ENCODE assay signal across 15 cellular contexts in genomic region chr3:36923523-36923943, GRCh38. TPM values are rescaled to one million over a fixed set of nuclear protein-coding genes. Genes with fewer than 3 reads are reported as not detected.
A peak's percentile ranks its signal among the peaks of the same experiment; 100 is the strongest.
DNase-seq lines count a peak whose midpoint lies in the region; ATAC-seq and TF ChIP-seq lines count a peak whose summit lies in the region.
"Had no signal": no experiment of that assay in that cellular context is flagged by ENCODE, and none has a peak within 500 bp of the region (broad histone marks: within the 10 kb centered on the region; RNA-seq: fewer than 3 reads in every experiment).

No MANE protein-coding gene starts in this region.

- no peak for TF ChIP-seq EP300 in tibial nerve (IDR thresholded peaks at IDR 0.05)

- in situ Hi-C loops in astrocyte of the spinal cord (cut with HindIII; ENCODE audit: low sequenced_read_pairs): no loop called here

- no TSS peak for BruUV-seq in HCT116 (replicated peaks; lab: Mats Ljungman, UMichigan)

- peaks cover 4 to 20% (median 19%) of the 10 kb centered on the region in 3 donors for H3K4me1 Mint-ChIP-seq in CD8-positive, alpha-beta memory T cell
- H3K4me1 Mint-ChIP-seq in naive thymus-derived CD4-positive, alpha-beta T cell: peaks cover under 1 to 33% (median 24%) of the 10 kb centered on the region in 7 donors
- no peaks in the 10 kb centered on the region for H3K4me1 Mint-ChIP-seq in HFFc6 (ENCODE audit: low read depth)

- DNase-seq in CD8-positive, alpha-beta memory T cell: peak in 1 of 5 donors; percentile 12
- DNase-seq in HCT116 (ENCODE audit: low read depth, low spot score) (no peak), astrocyte of the spinal cord (ENCODE audit: low read depth, low spot score) (no peak), tibial nerve (ENCODE audit: low spot score in 2 of 2) (no peak), HFFc6 (no peak), anterior cingulate cortex (lab: John Stamatoyannopoulos, UW) (no peak)
- no peak for DNase-seq in naive thymus-derived CD4-positive, alpha-beta T cell
- DNase-seq: activated CD4-positive, alpha-beta T cell treated with anti-CD3 and anti-CD28 coated beads for 1 hour; NCI-H1092 treated with DMSO at 0.1 percent for 48 hours; NCI-H510A treated with DMSO at 0.1 percent for 48 hours; SHP77 had no signal

- peak overlapping the region in 2 of 8 donors; percentile 36 to 73 for H3K27ac Mint-ChIP-seq in CD8-positive, alpha-beta memory T cell
- peak overlapping the region in 1 of 9 donors; percentile 4 for H3K27ac Mint-ChIP-seq in naive thymus-derived CD4-positive, alpha-beta T cell
- H3K27ac Mint-ChIP-seq in HFFc6: no peak overlapping the region
- H3K27ac Mint-ChIP-seq: activated T-helper 2 cell treated with anti-CD3 and anti-CD28 coated beads, Interferon-gamma antibody, Interleukin-2, Interleukin-4, amounts not matched to agents 10 μg/mL and 5 μg/mL and 100 μg/mL, durations not matched to agents 14 hours and 24 hours and 36 hours had no signal

- H3K9me2 ChIP-seq in HCT116 (ENCODE audit: insufficient read depth): no peaks in the 10 kb centered on the region

- intact Hi-C loops in HCT116 (cut with micrococcal nuclease): no loop called here
- intact Hi-C loops in naive thymus-derived CD4-positive, alpha-beta T cell (cut with micrococcal nuclease): no loop called here

- POLR2A ChIA-PET in CD8-positive, alpha-beta memory T cell (lab: Charles Lee): no interaction called here
- POLR2A ChIA-PET in HCT116 (lab: Charles Lee): no interaction called here
- POLR2A ChIA-PET in naive thymus-derived CD4-positive, alpha-beta T cell (lab: Charles Lee): interaction anchor here (0.6 kb wide), 1 partner anchor 17 kb away, joined by 3 read pairs; no protein-coding TSS in a partner anchor

- H3K4me1 ChIP-seq in CD8-positive, alpha-beta memory T cell (ENCODE audit: insufficient read depth, low read length): no peaks in the 10 kb centered on the region
- H3K4me1 ChIP-seq in HCT116 (ENCODE audit: control insufficient read depth in 1 of 2, insufficient read depth in 2 of 2, low read length in 2 of 2) (no peaks in the 10 kb centered on the region), tibial nerve (no peaks in the 10 kb centered on the region)
- H3K4me1 ChIP-seq in naive thymus-derived CD4-positive, alpha-beta T cell (ENCODE audit: control insufficient read depth in 2 of 2, insufficient read depth in 2 of 2, low read length in 2 of 2): no peaks in the 10 kb centered on the region

- no peak for TF ChIP-seq RAD21 in HCT116 (IDR thresholded peaks at IDR 0.05; ENCODE audit: low read depth)

- no peak overlapping the region for H3K4me3 ChIP-seq in CD8-positive, alpha-beta memory T cell (ENCODE audit: low read length)
- H3K4me3 ChIP-seq in HCT116 (replicated peaks in 1 of 2; ENCODE audit: low read depth in 1 of 2, low read length in 2 of 2) (no peak overlapping the region), astrocyte of the spinal cord (ENCODE audit: low read depth, low read length) (no peak overlapping the region), tibial nerve (no peak overlapping the region)
- no peak overlapping the region for H3K4me3 ChIP-seq in naive thymus-derived CD4-positive, alpha-beta T cell (ENCODE audit: low read length)

- H3K4me2 ChIP-seq in HCT116 (ENCODE audit: low read length): no peak overlapping the region

- H3K27ac ChIP-seq in CD8-positive, alpha-beta memory T cell (ENCODE audit: low read depth, low read length): peak overlapping the region; percentile 86
- H3K27ac ChIP-seq in HCT116 (ENCODE audit: low read depth, low read length) (no peak overlapping the region), tibial nerve (no peak overlapping the region)
- no peak overlapping the region for H3K27ac ChIP-seq in naive thymus-derived CD4-positive, alpha-beta T cell (ENCODE audit: low read depth, low read length)

- no peaks in the 10 kb centered on the region for H3K27me3 ChIP-seq in CD8-positive, alpha-beta memory T cell (ENCODE audit: insufficient read depth, low read length, poor library complexity, severe bottlenecking)
- no peaks in the 10 kb centered on the region for H3K27me3 ChIP-seq in HCT116 (ENCODE audit: insufficient read depth, low read length)
- no peaks in the 10 kb centered on the region for H3K27me3 ChIP-seq in naive thymus-derived CD4-positive, alpha-beta T cell (ENCODE audit: control insufficient read depth in 2 of 2, insufficient read depth in 2 of 2, low read length in 2 of 2)
- no peaks in the 10 kb centered on the region for H3K27me3 ChIP-seq in tibial nerve

- CTCF ChIA-PET in CD8-positive, alpha-beta memory T cell (lab: Charles Lee): interaction anchor here (0.7 to 3.1 kb wide), 14 partner anchors 9 to 70 kb away, joined by 3 to 18 read pairs (median 3); partner anchors contain the start of genes EPM2AIP1, MLH1 and TRANK1
- CTCF ChIA-PET in HCT116 (lab: Charles Lee): no interaction called here
- CTCF ChIA-PET in naive thymus-derived CD4-positive, alpha-beta T cell (lab: Charles Lee): interaction anchor here (0.6 to 0.8 kb wide), 2 partner anchors 11 to 18 kb away, joined by 3 read pairs; no protein-coding TSS in a partner anchor

- TF ChIP-seq POLR2A in HCT116 (IDR thresholded peaks at IDR 0.05; ENCODE audit: borderline replicate concordance, extremely low read depth, insufficient read depth, insufficient read length) (no peak), tibial nerve (IDR thresholded peaks at IDR 0.05) (no peak)

- no peaks in the 10 kb centered on the region for H3K9me3 ChIP-seq in CD8-positive, alpha-beta memory T cell (ENCODE audit: low read length)
- H3K9me3 ChIP-seq in HCT116 (ENCODE audit: control insufficient read depth in 1 of 2, insufficient read depth in 1 of 2, low read depth in 1 of 2, low read length in 2 of 2) (no peaks in the 10 kb centered on the region), tibial nerve (peaks cover 0 to 6% (median 0%) of the 10 kb centered on the region in 4 donors)
- H3K9me3 ChIP-seq in naive thymus-derived CD4-positive, alpha-beta T cell (ENCODE audit: control insufficient read depth in 2 of 3, low read length in 3 of 3): peaks cover 0 to 9% (median 0%) of the 10 kb centered on the region in 3 experiments

- H4K20me1 ChIP-seq in HCT116 (ENCODE audit: insufficient read depth): no peaks in the 10 kb centered on the region

- H3K27me3 Mint-ChIP-seq in CD8-positive, alpha-beta memory T cell: peaks cover 0 to 2% of the 10 kb centered on the region in 2 donors
- H3K27me3 Mint-ChIP-seq in naive thymus-derived CD4-positive, alpha-beta T cell: peaks cover 0 to 6% (median 0%) of the 10 kb centered on the region in 5 donors
- H3K27me3 Mint-ChIP-seq in HFFc6 (ENCODE audit: insufficient read depth): no peaks in the 10 kb centered on the region; the same call in 1 of the 2 replicates
- H3K27me3 Mint-ChIP-seq: CD4-positive, alpha-beta memory T cell had no signal

- no peak overlapping the region for H2AFZ ChIP-seq in HCT116 (ENCODE audit: low read depth, low read length, poor library complexity, severe bottlenecking)

- WGBS in tibial nerve, 2 donors: 72 to 85% methylated on average over 6 of the region's 6 CpGs

- H3K9ac ChIP-seq in HCT116 (ENCODE audit: low read length): no peak overlapping the region

- ATAC-seq in HCT116 (peak; percentile 57; the same call in 1 of the 2 replicates), HG02870 (IDR thresholded peaks at IDR 0.05; ENCODE audit: unreplicated experiment) (no peak)
- ATAC-seq in naive thymus-derived CD4-positive, alpha-beta T cell: peak; percentile 42
- ATAC-seq: esophagus mucosa had no signal

- H3K36me3 ChIP-seq in CD8-positive, alpha-beta memory T cell (ENCODE audit: insufficient read depth, low read length): no peaks in the 10 kb centered on the region
- H3K36me3 ChIP-seq in HCT116 (ENCODE audit: control insufficient read depth in 1 of 2, insufficient read depth in 2 of 2, low read length in 2 of 2): no peaks in the 10 kb centered on the region
- H3K36me3 ChIP-seq in naive thymus-derived CD4-positive, alpha-beta T cell (ENCODE audit: control insufficient read depth in 2 of 3, insufficient read depth in 3 of 3, low read length in 3 of 3): no peaks in the 10 kb centered on the region
- no peaks in the 10 kb centered on the region for H3K36me3 ChIP-seq in tibial nerve

- H3K4me3 Mint-ChIP-seq in CD8-positive, alpha-beta memory T cell: peak overlapping the region in 1 of 7 donors; percentile 13
- H3K4me3 Mint-ChIP-seq in naive thymus-derived CD4-positive, alpha-beta T cell: peak overlapping the region in 2 of 10 donors; percentile 52 to 65
- no peak overlapping the region for H3K4me3 Mint-ChIP-seq in HFFc6

- peaks cover 0 to 15% (median 11%) of the 10 kb centered on the region in 5 donors for H3K9me3 Mint-ChIP-seq in CD8-positive, alpha-beta memory T cell
- peaks cover 2 to 19% (median 9%) of the 10 kb centered on the region in 11 donors for H3K9me3 Mint-ChIP-seq in naive thymus-derived CD4-positive, alpha-beta T cell
- H3K9me3 Mint-ChIP-seq in HFFc6: peaks cover 11% of the 10 kb centered on the region

- TF ChIP-seq CTCF in HCT116 (IDR thresholded peaks at IDR 0.05 in 2 of 3, conservative IDR thresholded peaks at IDR 0.05 in 1 of 3; ENCODE audit: borderline replicate concordance in 1 of 3, insufficient read depth in 1 of 3, low read depth in 2 of 3, low read length in 2 of 3) (0 out of 6 replicates have a peak, but pooled peaks of 2 of the 3 experiments have one; percentile 1 to 6), astrocyte of the spinal cord (IDR thresholded peaks at IDR 0.05; ENCODE audit: low read depth, low read length) (peak; percentile 26), tibial nerve (IDR thresholded peaks at IDR 0.05) (no peak), HFFc6 (IDR thresholded peaks at IDR 0.05) (no peak)

- RAD21 ChIA-PET in HCT116 (lab: Charles Lee; ENCODE audit: low non-redundant PET in 1 of 2, low total read pairs in 2 of 2, uncharacterized antibody in 2 of 2, unreplicated experiment in 2 of 2): no interaction called here

- no peaks in the 10 kb centered on the region for H3K79me2 ChIP-seq in HCT116 (ENCODE audit: insufficient read depth, low read length)

- H3K36me3 Mint-ChIP-seq in CD8-positive, alpha-beta memory T cell: peaks cover 9 to 17% (median 16%) of the 10 kb centered on the region in 3 donors
- H3K36me3 Mint-ChIP-seq in naive thymus-derived CD4-positive, alpha-beta T cell: peaks cover 12 to 22% (median 15%) of the 10 kb centered on the region in 5 donors
- peaks cover 10% of the 10 kb centered on the region for H3K36me3 Mint-ChIP-seq in HFFc6 (ENCODE audit: low read depth)

TF ChIP-seq in HCT116, 20 proteins besides CTCF, POLR2A, EP300 and RAD21 (continues in another document):
- no peak for TF ChIP-seq MAX (IDR thresholded peaks at IDR 0.05)
- no peak for TF ChIP-seq JUND (IDR thresholded peaks at IDR 0.05)

RNA-seq across cellular contexts. Expression of gene TRANK1, which starts 21.3 kb away (rescaled TPM):
- 10 to 100 TPM; 12.7 to 16.2 TPM for total RNA-seq in CD8-positive, alpha-beta memory T cell
- 33.2 TPM for polyA plus RNA-seq in CD8-positive, alpha-beta memory T cell
- total RNA-seq in HCT116 (2021; ENCODE audit: unreplicated experiment) (1.1 TPM), tibial nerve (10 to 100 TPM in 2 of 4 donors, 1 to 10 TPM in 2; 8.7 to 12.6 (median 10.5) TPM)
- polyA plus RNA-seq in HCT116 (2012): 0.14 TPM in 2 replicates
- 100 to 1,000 TPM in 2 of 5 experiments, 10 to 100 TPM in 3; 64.3 to 113 (median 82.6) TPM for total RNA-seq in naive thymus-derived CD4-positive, alpha-beta T cell
- polyA plus RNA-seq in naive thymus-derived CD4-positive, alpha-beta T cell: 10 to 100 TPM; 29.6 to 45.2 TPM
- 1 to 10 TPM in 5 of 6 experiments, under 1 TPM in 1; 1.00 to 3.0 (median 1.4) TPM for total RNA-seq in HFFc6 (2021; fragmentation: NEBNext Ultra II Directional; extraction: Animal tissue kit (Norgen Biotek cat#: 25700))

Comparison
In these comparisons a context has a peak if more than half of its experiments do, and no peak if none do; other contexts are left out.
1. CTCF ChIP-seq: peak in HCT116 (2 of 3) and astrocyte of the spinal cord (single experiment); none in tibial nerve (0 of 5) and HFFc6 (single experiment).